Comparison of ENCODE assay signal across 16 cellular contexts in genomic region chr10:65083222-65083621, GRCh38.
DNase-seq lines count a peak whose midpoint lies in the region; ATAC-seq and TF ChIP-seq lines count a peak whose summit lies in the region.
"Had no signal": no experiment of that assay in that cellular context is flagged by ENCODE, and none has a peak within 500 bp of the region (broad histone marks: within the 10 kb centered on the region; RNA-seq: fewer than 3 reads in every experiment).

No MANE protein-coding gene starts in this region.

- H3K14ac ChIP-seq in H9 (ENCODE audit: insufficient read depth, low read length): no peak overlapping the region

- H3K23ac ChIP-seq in H9 (ENCODE audit: insufficient read length, low read depth, low read length): no peak overlapping the region

- no peak overlapping the region for H2BK5ac ChIP-seq in H9 (ENCODE audit: insufficient read length, low read length)

- H3K27me3 Mint-ChIP-seq in H9 (ENCODE audit: low read depth): no peaks in the 10 kb centered on the region
- H3K27me3 Mint-ChIP-seq: CD4-positive, alpha-beta memory T cell had no signal

- no peak for TF ChIP-seq POLR2A in upper lobe of left lung (IDR thresholded peaks at IDR 0.05)

- no peak overlapping the region for H2BK12ac ChIP-seq in H9 (ENCODE audit: insufficient read length, low read depth, low read length)

- H4K20me1 ChIP-seq in H9 (ENCODE audit: control insufficient read depth, insufficient read depth, insufficient read length) (no peaks in the 10 kb centered on the region), Karpas-422 (ENCODE audit: insufficient read depth, low read depth, low read length) (no peaks in the 10 kb centered on the region)

- no peak overlapping the region for H3T11ph ChIP-seq in H9 (ENCODE audit: low read length)

- H3K4ac ChIP-seq in H9 (ENCODE audit: low read depth, low read length): no peak overlapping the region

- H3K9me3 ChIP-seq in H9 (ENCODE audit: control insufficient read depth, low read depth, low read length) (peaks cover 6% of the 10 kb centered on the region), Karpas-422 (ENCODE audit: low read length) (peaks cover 13% of the 10 kb centered on the region), left lung (peaks cover 0 to 58% of the 10 kb centered on the region in 2 donors), upper lobe of left lung (peaks cover 0 to 10% (median 3%) of the 10 kb centered on the region in 4 donors)
- H3K9me3 ChIP-seq: BE2C, HAP-1 had no signal

- no peak overlapping the region for H2BK120ac ChIP-seq in H9 (ENCODE audit: low read depth, low read length, poor library complexity, severe bottlenecking)

- TF ChIP-seq CTCF in H9 (conservative IDR thresholded peaks at IDR 0.05) (no peak), left lung (IDR thresholded peaks at IDR 0.05) (no peak), upper lobe of left lung (IDR thresholded peaks at IDR 0.05) (no peak)

- no peak overlapping the region for H2BK15ac ChIP-seq in H9 (ENCODE audit: low read depth, low read length)

- H3K23me2 ChIP-seq in H9 (ENCODE audit: insufficient read length, low read depth, low read length, poor library complexity, severe bottlenecking): no peaks in the 10 kb centered on the region

- H4K91ac ChIP-seq in H9 (ENCODE audit: insufficient read length, low read depth, low read length): no peak overlapping the region

- H3K4me3 Mint-ChIP-seq in H9: no peak overlapping the region
- H3K4me3 Mint-ChIP-seq: CD4-positive, alpha-beta memory T cell; GM23338 had no signal

- H3K9ac ChIP-seq in H9 (ENCODE audit: extremely low read depth, insufficient read length, low read length): no peak overlapping the region
- H3K9ac ChIP-seq in Karpas-422 (ENCODE audit: low read length): no peak overlapping the region

- no peak overlapping the region for H4K8ac ChIP-seq in H9 (replicated peaks; ENCODE audit: insufficient read length, low read depth, low read length)

- WGBS in H9 (ENCODE audit: extremely low coverage, insufficient read length, low lambda C conversion rate): no CpG with 5 or more reads among the region's 6 CpGs
- WGBS in upper lobe of left lung, 2 donors: 63 to 65% methylated on average over 5 to 6 of the region's 6 CpGs

- H3K9me3 Mint-ChIP-seq in H9: peaks cover 46% of the 10 kb centered on the region in 2 experiments

- H3K9me2 ChIP-seq in Karpas-422 (replicated peaks; ENCODE audit: insufficient read depth, low read length): no peaks in the 10 kb centered on the region

- TF ChIP-seq EP300 in upper lobe of left lung (IDR thresholded peaks at IDR 0.05): no peak

- H2BK20ac ChIP-seq in H9 (ENCODE audit: low read depth, low read length, poor library complexity, severe bottlenecking): no peak overlapping the region

- no peak overlapping the region for H3K27ac Mint-ChIP-seq in H9
- H3K27ac Mint-ChIP-seq: CD4-positive, alpha-beta memory T cell; GM23338 had no signal

- H3K4me1 Mint-ChIP-seq in H9: no peaks in the 10 kb centered on the region
- H3K4me1 Mint-ChIP-seq: CD4-positive, alpha-beta memory T cell; GM23338 had no signal

- no peak overlapping the region for H2AK5ac ChIP-seq in H9 (ENCODE audit: insufficient read length, low read length)

- H3K4me1 ChIP-seq in H9 (ENCODE audit: insufficient read depth, low read length): no peaks in the 10 kb centered on the region
- H3K4me1 ChIP-seq in Karpas-422 (ENCODE audit: low read length): no peaks in the 10 kb centered on the region
- no peaks in the 10 kb centered on the region for H3K4me1 ChIP-seq in left lung
- no peaks in the 10 kb centered on the region for H3K4me1 ChIP-seq in upper lobe of left lung
- H3K4me1 ChIP-seq: A549, BE2C, HAP-1 had no signal

- H3K27ac ChIP-seq in H9 (ENCODE audit: insufficient read length, low read depth, low read length): no peak overlapping the region
- H3K27ac ChIP-seq in Karpas-422 (ENCODE audit: low read length): no peak overlapping the region
- H3K27ac ChIP-seq in left lung: no peak overlapping the region
- no peak overlapping the region for H3K27ac ChIP-seq in upper lobe of left lung
- H3K27ac ChIP-seq: A549, C4-2B had no signal

- no peaks in the 10 kb centered on the region for H3K79me1 ChIP-seq in H9 (ENCODE audit: insufficient read depth, low read depth, low read length, poor library complexity, severe bottlenecking)

- ATAC-seq in left lung: peak; percentile 23
- ATAC-seq in upper lobe of left lung (ENCODE audit: low FRiP score in 2 of 2): peak; percentile 19 to 35
- no peak for ATAC-seq in GM21825 (IDR thresholded peaks at IDR 0.05; ENCODE audit: unreplicated experiment)
- ATAC-seq: A549, GM12878, GM23338, HepG2 had no signal

- no peaks in the 10 kb centered on the region for H3K79me2 ChIP-seq in H9 (ENCODE audit: insufficient read depth, low read length)
- no peaks in the 10 kb centered on the region for H3K79me2 ChIP-seq in Karpas-422 (ENCODE audit: low read length)

- no peaks in the 10 kb centered on the region for H3K36me3 ChIP-seq in Karpas-422 (ENCODE audit: insufficient read depth, low read length)
- no peaks in the 10 kb centered on the region for H3K36me3 ChIP-seq in left lung
- no peaks in the 10 kb centered on the region for H3K36me3 ChIP-seq in upper lobe of left lung
- H3K36me3 ChIP-seq: BE2C, HAP-1 had no signal

- H2AFZ ChIP-seq in H9 (ENCODE audit: low read length): no peak overlapping the region
- H2AFZ ChIP-seq in Karpas-422 (ENCODE audit: low read length): 0 out of 2 replicates have a peak overlapping the region, but pooled peaks have one; percentile 8
- H2AFZ ChIP-seq: GM23338 had no signal

- H3K4me3 ChIP-seq in Karpas-422 (ENCODE audit: low read length) (no peak overlapping the region), left lung (no peak overlapping the region), upper lobe of left lung (no peak overlapping the region)
- H3K4me3 ChIP-seq: A549, GM12878, GM23338, HAP-1 had no signal

- DNase-seq in H9: no peak
- DNase-seq in Karpas-422: no peak
- DNase-seq in left lung: peak in 1 of 2 donors; percentile 46
- peak in 1 of 2 donors; percentile 30 for DNase-seq in upper lobe of left lung
- no peak for DNase-seq in dedifferentiated amniotic fluid mesenchymal stem cell (ENCODE audit: extremely low spot score)
- DNase-seq in OCI-M2 (lab: John Stamatoyannopoulos, UW; ENCODE audit: unreplicated experiment): no peak
- DNase-seq: BE2C; CD4-positive, alpha-beta memory T cell; DMS79 had no signal

- intact Hi-C loops in left lung (cut with DNase I): no loop called here

- H3K27me3 ChIP-seq in H9 (ENCODE audit: insufficient read depth, low read length) (no peaks in the 10 kb centered on the region), Karpas-422 (ENCODE audit: low read length) (no peaks in the 10 kb centered on the region), left lung (no peaks in the 10 kb centered on the region), upper lobe of left lung (no peaks in the 10 kb centered on the region)
- H3K27me3 ChIP-seq: BE2C had no signal

- no peak overlapping the region for H3K4me2 ChIP-seq in H9 (ENCODE audit: insufficient read depth, insufficient read length, low read length)
- H3K4me2 ChIP-seq in Karpas-422 (ENCODE audit: low read depth, low read length, poor library complexity, severe bottlenecking): no peak overlapping the region
- H3K4me2 ChIP-seq: A549, GM23338 had no signal

- H3K36me3 Mint-ChIP-seq in H9 (ENCODE audit: insufficient read depth in 1 of 3, low read depth in 3 of 3): peaks cover 15 to 31% (median 23%) of the 10 kb centered on the region in 3 experiments
- H3K36me3 Mint-ChIP-seq: CD4-positive, alpha-beta memory T cell had no signal

- H4K5ac ChIP-seq in H9 (ENCODE audit: insufficient read length, low read depth, low read length): no peak overlapping the region

- H3K56ac ChIP-seq in H9 (ENCODE audit: insufficient read length, low read depth, low read length): no peak overlapping the region

- peak overlapping the region; percentile 38 for H3K18ac ChIP-seq in H9 (ENCODE audit: insufficient read length, low read depth, low read length)
